8 cellular contexts compared by ENCODE assay signal in genomic region chr9:124126571-124127289, GRCh38.
A peak's percentile ranks its signal among the peaks of the same experiment; 100 is the strongest.
DNase-seq lines count a peak whose midpoint lies in the region; ATAC-seq, FAIRE-seq and TF ChIP-seq lines count a peak whose summit lies in the region.

No MANE protein-coding gene starts in this region.

- no peak overlapping the region for H3K4me2 ChIP-seq in HepG2 (ENCODE audit: low read depth, low read length)

- H3K79me2 ChIP-seq in HepG2 (ENCODE audit: insufficient read depth, low read length): no peaks in the 10 kb centered on the region

- in situ Hi-C loops in HepG2 (cut with HindIII; ENCODE audit: extremely low pct_ligation_motif_present, low pct_unique_long_range_greater_than_20kb): loop anchor here (5.0 kb wide), 1 partner anchor 196 kb away; no protein-coding TSS in a partner anchor

- H3K36me3 ChIP-seq in HepG2 (replicated peaks in 1 of 2; ENCODE audit: control insufficient read depth in 1 of 2, insufficient read depth in 2 of 2, low read length in 2 of 2): no peaks in the 10 kb centered on the region

- no peaks in the 10 kb centered on the region for H4K20me1 ChIP-seq in HepG2 (ENCODE audit: insufficient read depth, low read length)

- H3K9ac ChIP-seq in HepG2 (ENCODE audit: insufficient read depth, low read depth, low read length): no peak overlapping the region

- BruUV-seq in HepG2 (replicated peaks; lab: Mats Ljungman, UMichigan): no TSS peak

- TF ChIP-seq POLR2A in HepG2 (IDR thresholded peaks at IDR 0.05; ENCODE audit: insufficient read depth in 1 of 2, low read depth in 2 of 2, low read length in 2 of 2): no peak

- TF ChIP-seq EP300 in HepG2 (IDR thresholded peaks at IDR 0.05; ENCODE audit: low read depth in 2 of 2, low read length in 2 of 2) (no peak), HepG2 (CRISPR knock-in tag; IDR thresholded peaks at IDR 0.05; ENCODE audit: borderline replicate concordance) (no peak)

- H3K27ac ChIP-seq in HepG2 (ENCODE audit: extremely low read length, insufficient read depth, low read length): no peak overlapping the region

- peaks cover 20% of the 10 kb centered on the region for H3K4me1 ChIP-seq in HepG2 (ENCODE audit: insufficient read depth, low read length)

- peak; percentile 39 for FAIRE-seq in HepG2 (lab: Jason Lieb, UNC)

- intact Hi-C loops in HepG2 (cut with micrococcal nuclease; ENCODE audit: unreplicated experiment): no loop called here

- DNase-seq in AG09309 (ENCODE audit: low read depth): no peak
- DNase-seq in NCI-H2227 treated with DMSO at 0.1 percent for 48 hours (lab: John Stamatoyannopoulos, UW): peak; percentile 29
- DNase-seq in activated CD4-positive, alpha-beta T cell treated with anti-CD3 and anti-CD28 coated beads for 24 hours (ENCODE audit: low read depth in 2 of 2): peak; percentile 70 to 80
- DNase-seq in cerebellar cortex (ENCODE audit: low spot score): peak; percentile 54
- DNase-seq in HepG2 (ENCODE audit: low spot score): peak; percentile 56
- peak; percentile 48 to 68 (median 64) for DNase-seq in stimulated activated CD4-positive, alpha-beta T cell treated with anti-CD3 and anti-CD28 coated beads, TNF-alpha, amount 100 ng/mL, for 4 hours (ENCODE audit: low read depth in 3 of 3)

- H3K4me3 ChIP-seq in AG09309 (ENCODE audit: control insufficient read depth, low read depth, low read length) (no peak overlapping the region), HepG2 (replicated peaks in 1 of 3; ENCODE audit: insufficient read depth in 1 of 3, low read depth in 2 of 3, low read length in 3 of 3) (no peak overlapping the region)

- H3K27me3 ChIP-seq in HepG2 (ENCODE audit: control insufficient read depth in 1 of 2, insufficient read depth in 2 of 2, low read length in 2 of 2): peaks cover 2 to 13% of the 10 kb centered on the region in 2 experiments; a peak in 3 of 5 replicates

- TF ChIP-seq RAD21 in HepG2 (CRISPR knock-in tag; IDR thresholded peaks at IDR 0.05): peak; percentile 90

- WGBS in HepG2 (ENCODE audit: low lambda C conversion rate): 35% methylated on average over 5 of the region's 17 CpGs

- ATAC-seq in GM21723 (IDR thresholded peaks at IDR 0.05; ENCODE audit: unreplicated experiment) (peak; percentile 63), HepG2 (peak; percentile 69), HG02884 (IDR thresholded peaks at IDR 0.05; ENCODE audit: unreplicated experiment) (no peak)

- peak; percentile 93 for TF ChIP-seq CTCF in AG09309 (IDR thresholded peaks at IDR 0.05; ENCODE audit: control insufficient read depth, insufficient read depth, low read depth, low read length, missing control alignments)
- TF ChIP-seq CTCF in HepG2 (CRISPR knock-in tag; IDR thresholded peaks at IDR 0.05): peak; percentile 97

- POLR2A ChIA-PET in HepG2 (lab: Yijun Ruan, JAX): no interaction called here

- H3K9me3 ChIP-seq in HepG2 (ENCODE audit: low read length): no peaks in the 10 kb centered on the region

- no peak overlapping the region for H2AFZ ChIP-seq in HepG2 (ENCODE audit: low read length)

- CTCF ChIA-PET in HepG2 (lab: Yijun Ruan, JAX; ENCODE audit: low intra/inter-chr PET ratio, low total read pairs): interaction anchor here (0.9 to 3.1 kb wide), 2 partner anchors 135 to 193 kb away, joined by 3 to 27 read pairs; no protein-coding TSS in a partner anchor

TF ChIP-seq in HepG2, 621 proteins besides CTCF, POLR2A, EP300 and RAD21 (continues in another document):
- no peak for TF ChIP-seq TBX3 (IDR thresholded peaks at IDR 0.05; ENCODE audit: borderline replicate concordance)
- no peak for TF ChIP-seq ZNF788 (CRISPR knock-in tag; IDR thresholded peaks at IDR 0.05; ENCODE audit: borderline replicate concordance)
- no peak for TF ChIP-seq NFE2L2 (IDR thresholded peaks at IDR 0.05; ENCODE audit: low read length)
- TF ChIP-seq ELK4 (CRISPR knock-in tag; IDR thresholded peaks at IDR 0.05; ENCODE audit: borderline replicate concordance): no peak
- TF ChIP-seq SAP130 (CRISPR knock-in tag; IDR thresholded peaks at IDR 0.05; ENCODE audit: low read depth): 0 out of 2 replicates have a peak, but pooled peaks have one; percentile 18
- TF ChIP-seq, protein P1, sequence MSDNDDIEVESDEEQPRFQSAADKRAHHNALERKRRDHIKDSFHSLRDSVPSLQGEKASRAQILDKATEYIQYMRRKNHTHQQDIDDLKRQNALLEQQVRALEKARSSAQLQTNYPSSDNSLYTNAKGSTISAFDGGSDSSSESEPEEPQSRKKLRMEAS (IDR thresholded peaks at IDR 0.05): no peak
- no peak for TF ChIP-seq MAF1 (CRISPR knock-in tag; IDR thresholded peaks at IDR 0.05; ENCODE audit: borderline replicate concordance)
- peak; percentile 29; the same call in 1 of the 2 replicates for TF ChIP-seq KDM2A (CRISPR knock-in tag; IDR thresholded peaks at IDR 0.05; ENCODE audit: borderline replicate concordance, low read depth)
- TF ChIP-seq, protein P2, sequence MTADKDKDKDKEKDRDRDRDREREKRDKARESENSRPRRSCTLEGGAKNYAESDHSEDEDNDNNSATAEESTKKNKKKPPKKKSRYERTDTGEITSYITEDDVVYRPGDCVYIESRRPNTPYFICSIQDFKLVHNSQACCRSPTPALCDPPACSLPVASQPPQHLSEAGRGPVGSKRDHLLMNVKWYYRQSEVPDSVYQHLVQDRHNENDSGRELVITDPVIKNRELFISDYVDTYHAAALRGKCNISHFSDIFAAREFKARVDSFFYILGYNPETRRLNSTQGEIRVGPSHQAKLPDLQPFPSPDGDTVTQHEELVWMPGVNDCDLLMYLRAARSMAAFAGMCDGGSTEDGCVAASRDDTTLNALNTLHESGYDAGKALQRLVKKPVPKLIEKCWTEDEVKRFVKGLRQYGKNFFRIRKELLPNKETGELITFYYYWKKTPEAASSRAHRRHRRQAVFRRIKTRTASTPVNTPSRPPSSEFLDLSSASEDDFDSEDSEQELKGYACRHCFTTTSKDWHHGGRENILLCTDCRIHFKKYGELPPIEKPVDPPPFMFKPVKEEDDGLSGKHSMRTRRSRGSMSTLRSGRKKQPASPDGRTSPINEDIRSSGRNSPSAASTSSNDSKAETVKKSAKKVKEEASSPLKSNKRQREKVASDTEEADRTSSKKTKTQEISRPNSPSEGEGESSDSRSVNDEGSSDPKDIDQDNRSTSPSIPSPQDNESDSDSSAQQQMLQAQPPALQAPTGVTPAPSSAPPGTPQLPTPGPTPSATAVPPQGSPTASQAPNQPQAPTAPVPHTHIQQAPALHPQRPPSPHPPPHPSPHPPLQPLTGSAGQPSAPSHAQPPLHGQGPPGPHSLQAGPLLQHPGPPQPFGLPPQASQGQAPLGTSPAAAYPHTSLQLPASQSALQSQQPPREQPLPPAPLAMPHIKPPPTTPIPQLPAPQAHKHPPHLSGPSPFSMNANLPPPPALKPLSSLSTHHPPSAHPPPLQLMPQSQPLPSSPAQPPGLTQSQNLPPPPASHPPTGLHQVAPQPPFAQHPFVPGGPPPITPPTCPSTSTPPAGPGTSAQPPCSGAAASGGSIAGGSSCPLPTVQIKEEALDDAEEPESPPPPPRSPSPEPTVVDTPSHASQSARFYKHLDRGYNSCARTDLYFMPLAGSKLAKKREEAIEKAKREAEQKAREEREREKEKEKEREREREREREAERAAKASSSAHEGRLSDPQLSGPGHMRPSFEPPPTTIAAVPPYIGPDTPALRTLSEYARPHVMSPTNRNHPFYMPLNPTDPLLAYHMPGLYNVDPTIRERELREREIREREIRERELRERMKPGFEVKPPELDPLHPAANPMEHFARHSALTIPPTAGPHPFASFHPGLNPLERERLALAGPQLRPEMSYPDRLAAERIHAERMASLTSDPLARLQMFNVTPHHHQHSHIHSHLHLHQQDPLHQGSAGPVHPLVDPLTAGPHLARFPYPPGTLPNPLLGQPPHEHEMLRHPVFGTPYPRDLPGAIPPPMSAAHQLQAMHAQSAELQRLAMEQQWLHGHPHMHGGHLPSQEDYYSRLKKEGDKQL (CRISPR knock-in tag; IDR thresholded peaks at IDR 0.05; ENCODE audit: low read depth): no peak
- 0 out of 2 replicates have a peak, but pooled peaks have one; percentile 19 for TF ChIP-seq NR2C2 (CRISPR knock-in tag; IDR thresholded peaks at IDR 0.05; ENCODE audit: borderline replicate concordance)
- 0 out of 2 replicates have a peak, but pooled peaks have one; percentile 56 for TF ChIP-seq ZNF34 (CRISPR knock-in tag; IDR thresholded peaks at IDR 0.05; ENCODE audit: borderline replicate concordance)
- TF ChIP-seq, protein P3, sequence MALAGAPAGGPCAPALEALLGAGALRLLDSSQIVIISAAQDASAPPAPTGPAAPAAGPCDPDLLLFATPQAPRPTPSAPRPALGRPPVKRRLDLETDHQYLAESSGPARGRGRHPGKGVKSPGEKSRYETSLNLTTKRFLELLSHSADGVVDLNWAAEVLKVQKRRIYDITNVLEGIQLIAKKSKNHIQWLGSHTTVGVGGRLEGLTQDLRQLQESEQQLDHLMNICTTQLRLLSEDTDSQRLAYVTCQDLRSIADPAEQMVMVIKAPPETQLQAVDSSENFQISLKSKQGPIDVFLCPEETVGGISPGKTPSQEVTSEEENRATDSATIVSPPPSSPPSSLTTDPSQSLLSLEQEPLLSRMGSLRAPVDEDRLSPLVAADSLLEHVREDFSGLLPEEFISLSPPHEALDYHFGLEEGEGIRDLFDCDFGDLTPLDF (CRISPR knock-in tag; IDR thresholded peaks at IDR 0.05): no peak
- TF ChIP-seq, protein P4, sequence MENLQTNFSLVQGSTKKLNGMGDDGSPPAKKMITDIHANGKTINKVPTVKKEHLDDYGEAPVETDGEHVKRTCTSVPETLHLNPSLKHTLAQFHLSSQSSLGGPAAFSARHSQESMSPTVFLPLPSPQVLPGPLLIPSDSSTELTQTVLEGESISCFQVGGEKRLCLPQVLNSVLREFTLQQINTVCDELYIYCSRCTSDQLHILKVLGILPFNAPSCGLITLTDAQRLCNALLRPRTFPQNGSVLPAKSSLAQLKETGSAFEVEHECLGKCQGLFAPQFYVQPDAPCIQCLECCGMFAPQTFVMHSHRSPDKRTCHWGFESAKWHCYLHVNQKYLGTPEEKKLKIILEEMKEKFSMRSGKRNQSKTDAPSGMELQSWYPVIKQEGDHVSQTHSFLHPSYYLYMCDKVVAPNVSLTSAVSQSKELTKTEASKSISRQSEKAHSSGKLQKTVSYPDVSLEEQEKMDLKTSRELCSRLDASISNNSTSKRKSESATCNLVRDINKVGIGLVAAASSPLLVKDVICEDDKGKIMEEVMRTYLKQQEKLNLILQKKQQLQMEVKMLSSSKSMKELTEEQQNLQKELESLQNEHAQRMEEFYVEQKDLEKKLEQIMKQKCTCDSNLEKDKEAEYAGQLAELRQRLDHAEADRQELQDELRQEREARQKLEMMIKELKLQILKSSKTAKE (CRISPR knock-in tag; IDR thresholded peaks at IDR 0.05; ENCODE audit: borderline replicate concordance): no peak
